1 cellular context compared by ENCODE assay signal in genomic region chr12:3119745-3120660, GRCh38.
TF ChIP-seq lines count a peak whose summit lies in the region.

No MANE protein-coding gene starts in this region.

TF ChIP-seq in WTC11, 78 proteins besides CTCF, POLR2A, EP300 and RAD21 (continued from another document):
- TF ChIP-seq AR (CRISPR knock-in tag; IDR thresholded peaks at IDR 0.05): no peak
- TF ChIP-seq MYBL2 (CRISPR knock-in tag; IDR thresholded peaks at IDR 0.05): no peak
- no peak for TF ChIP-seq HMGA2 (CRISPR knock-in tag; IDR thresholded peaks at IDR 0.05)
- TF ChIP-seq NFYB (CRISPR knock-in tag; conservative IDR thresholded peaks at IDR 0.05; ENCODE audit: low read depth): no peak
- no peak for TF ChIP-seq NR3C1 (CRISPR knock-in tag; conservative IDR thresholded peaks at IDR 0.05; ENCODE audit: low read depth)
TF ChIP-seq in WTC11: peak in this region for 0.
